21 cellular contexts compared by ENCODE assay signal in genomic region chr3:107285197-107285596, GRCh38.
DNase-seq lines count a peak whose midpoint lies in the region; ATAC-seq, FAIRE-seq and TF ChIP-seq lines count a peak whose summit lies in the region.
"Had no signal": no experiment of that assay in that cellular context is flagged by ENCODE, and none has a peak within 500 bp of the region (broad histone marks: within the 10 kb centered on the region; RNA-seq: fewer than 3 reads in every experiment).

No MANE protein-coding gene starts in this region.

- H4K5ac ChIP-seq in IMR-90 (ENCODE audit: low read depth, low read length) = no peak overlapping the region

- dilution Hi-C loops in IMR-90 (cut with HindIII; ENCODE audit: low sequenced_read_pairs, unreplicated experiment) = no loop called here

- no peaks in the 10 kb centered on the region for H3K9me1 ChIP-seq in IMR-90 (ENCODE audit: insufficient read depth, low read length)

- H3K9me3 ChIP-seq in IMR-90 (ENCODE audit: control insufficient read depth, insufficient read depth, low read length) (no peaks in the 10 kb centered on the region; the same call in 1 of the 2 replicates), iPS-18a (ENCODE audit: control insufficient read depth, low read depth, low read length) (no peaks in the 10 kb centered on the region)
- H3K9me3 ChIP-seq: body of pancreas, upper lobe of right lung had no signal

- no peak overlapping the region for H3K56ac ChIP-seq in IMR-90 (ENCODE audit: extremely low read depth, insufficient read depth, low read length)

- no peak for TF ChIP-seq POLR2A in IMR-90 (IDR thresholded peaks at IDR 0.05; ENCODE audit: low read depth, low read length)

- peak; percentile 45 for DNase-seq in EH (ENCODE audit: low read depth)
- peak; percentile 26 for DNase-seq in IMR-90
- DNase-seq in bronchial epithelial cell (ENCODE audit: low read depth) = peak; percentile 77
- DNase-seq in DMS153 treated with DMSO at 0.1 percent for 48 hours (lab: John Stamatoyannopoulos, UW; ENCODE audit: unreplicated experiment) = no peak
- no peak for DNase-seq in KG1 (lab: John Stamatoyannopoulos, UW)
- no peak for DNase-seq in activated CD8-positive, alpha-beta memory T cell treated with anti-CD3 and anti-CD28 coated beads, Interleukin-2, amount 10 ng/mL, durations not matched to agents 7 days and 5 days
- DNase-seq: activated CD8-positive, alpha-beta memory T cell treated with anti-CD3 and anti-CD28 coated beads for 24 hours; activated effector memory CD4-positive, alpha-beta T cell treated with anti-CD3 and anti-CD28 coated beads, Interleukin-2, amount 50 U/mL, for 16 hours; body of pancreas; CD8-positive, alpha-beta T cell; head of caudate nucleus; MV-4-11; right cardiac atrium; stimulated activated CD4-positive, alpha-beta T cell treated with anti-CD3 and anti-CD28 coated beads, Interleukin-4, amount 100 ng/mL, for 4 hours; upper lobe of right lung had no signal

- H2AK5ac ChIP-seq in IMR-90 (ENCODE audit: low read depth, low read length) = no peak overlapping the region

- no peak overlapping the region for H3K4me2 ChIP-seq in IMR-90 (ENCODE audit: low read depth, low read length)

- H3K4me3 ChIP-seq in IMR-90 (ENCODE audit: insufficient read depth, low read depth, low read length) (no peak overlapping the region), bronchial epithelial cell (ENCODE audit: low read depth, low read length) (no peak overlapping the region), iPS-18a (ENCODE audit: low read length) (peak overlapping the region; percentile 29)
- H3K4me3 ChIP-seq: body of pancreas, SK-N-MC, upper lobe of right lung had no signal

- BruUV-seq in IMR-90 (replicated peaks; lab: Mats Ljungman, UMichigan) = no TSS peak

- H3K27ac Mint-ChIP-seq in activated CD8-positive, alpha-beta memory T cell treated with anti-CD3 and anti-CD28 coated beads, Interleukin-2, amount 10 ng/mL, durations not matched to agents 7 days and 5 days = no peak overlapping the region
- H3K27ac Mint-ChIP-seq: CD8-positive, alpha-beta T cell; nephron had no signal

- H3K27ac ChIP-seq in IMR-90 (ENCODE audit: insufficient read depth, low read length) (no peak overlapping the region), iPS-18a (ENCODE audit: low read length) (no peak overlapping the region)
- H3K27ac ChIP-seq: body of pancreas, SK-N-MC, upper lobe of right lung, VCaP had no signal

- no peak overlapping the region for H3K23ac ChIP-seq in IMR-90 (ENCODE audit: low read depth, low read length)

- no peaks in the 10 kb centered on the region for H3K36me3 Mint-ChIP-seq in activated CD8-positive, alpha-beta memory T cell treated with anti-CD3 and anti-CD28 coated beads, Interleukin-2, amount 10 ng/mL, durations not matched to agents 7 days and 5 days
- H3K36me3 Mint-ChIP-seq: CD8-positive, alpha-beta T cell had no signal

- H4K91ac ChIP-seq in IMR-90 (ENCODE audit: insufficient read depth, low read depth, low read length) = no peak overlapping the region

- peaks cover 34% of the 10 kb centered on the region for H3K27me3 Mint-ChIP-seq in activated CD8-positive, alpha-beta memory T cell treated with anti-CD3 and anti-CD28 coated beads, Interleukin-2, amount 10 ng/mL, durations not matched to agents 7 days and 5 days

- no peak overlapping the region for H2AK9ac ChIP-seq in IMR-90 (replicated peaks; ENCODE audit: low read depth, low read length, poor library complexity)

- no peak overlapping the region for H2BK20ac ChIP-seq in IMR-90 (ENCODE audit: low read depth, low read length)

- peak; percentile 55 for FAIRE-seq in bronchial epithelial cell (lab: Jason Lieb, UNC)
- FAIRE-seq: G401.6 had no signal

- no peak overlapping the region for H3K4me3 Mint-ChIP-seq in activated CD8-positive, alpha-beta memory T cell treated with anti-CD3 and anti-CD28 coated beads, Interleukin-2, amount 10 ng/mL, durations not matched to agents 7 days and 5 days
- H3K4me3 Mint-ChIP-seq: CD8-positive, alpha-beta T cell; nephron had no signal

- no peak overlapping the region for H4K8ac ChIP-seq in IMR-90 (ENCODE audit: low read depth in 2 of 2, low read length in 2 of 2)

- no peaks in the 10 kb centered on the region for H4K20me1 ChIP-seq in IMR-90 (ENCODE audit: insufficient read depth, low read length)

- WGBS in IMR-90 (ENCODE audit: extremely low coverage in 2 of 2, insufficient read length in 1 of 2), 2 experiments = no CpG with 5 or more reads among the region's 2 CpGs

- H3K4me1 ChIP-seq in IMR-90 (ENCODE audit: control insufficient read depth, insufficient read depth, low read length) (0 out of 2 replicates have a peak, but pooled peaks cover 2% of the 10 kb centered on the region), iPS-18a (ENCODE audit: control insufficient read depth, low read depth, low read length) (peaks cover 33% of the 10 kb centered on the region)
- H3K4me1 ChIP-seq: body of pancreas, upper lobe of right lung had no signal

- H3K4me1 Mint-ChIP-seq in activated CD8-positive, alpha-beta memory T cell treated with anti-CD3 and anti-CD28 coated beads, Interleukin-2, amount 10 ng/mL, durations not matched to agents 7 days and 5 days = no peaks in the 10 kb centered on the region
- H3K4me1 Mint-ChIP-seq: nephron had no signal

- H3K27me3 ChIP-seq in IMR-90 (ENCODE audit: control insufficient read depth, insufficient read depth, low read length) (peaks cover 2% of the 10 kb centered on the region; the same call in 1 of the 2 replicates), bronchial epithelial cell (ENCODE audit: control insufficient read depth, insufficient read depth, low read length) (no peaks in the 10 kb centered on the region), iPS-18a (ENCODE audit: control insufficient read depth, insufficient read depth, low read length) (no peaks in the 10 kb centered on the region)
- H3K27me3 ChIP-seq: body of pancreas, upper lobe of right lung had no signal

- TF ChIP-seq RAD21 in IMR-90 (IDR thresholded peaks at IDR 0.05; ENCODE audit: low read length) = no peak

- POLR2A ChIA-PET in IMR-90 (lab: Charles Lee; ENCODE audit: unreplicated experiment) = no interaction called here

- in situ Hi-C loops in IMR-90 (cut with MboI; ENCODE audit: low sequenced_read_pairs) = no loop called here

- no peak for TF ChIP-seq CTCF in IMR-90 (conservative IDR thresholded peaks at IDR 0.05; ENCODE audit: low read depth, low read length)
- no peak for TF ChIP-seq CTCF in bronchial epithelial cell (IDR thresholded peaks at IDR 0.05; ENCODE audit: insufficient read depth, low read length, severe bottlenecking)

- ATAC-seq in IMR-90 (ENCODE audit: low read depth) = peak; percentile 67
- no peak for ATAC-seq in activated CD8-positive, alpha-beta memory T cell treated with anti-CD3 and anti-CD28 coated beads, Interleukin-2, amount 10 ng/mL, durations not matched to agents 7 days and 5 days
- no peak for ATAC-seq in GM21737 (IDR thresholded peaks at IDR 0.05; ENCODE audit: unreplicated experiment)
- ATAC-seq: body of pancreas; CD8-positive, alpha-beta T cell; right cardiac atrium; upper lobe of right lung had no signal

- intact Hi-C loops in IMR-90 (cut with micrococcal nuclease) = no loop called here

- no peaks in the 10 kb centered on the region for H3K36me3 ChIP-seq in IMR-90 (ENCODE audit: control insufficient read depth, insufficient read depth, low read length)
- no peaks in the 10 kb centered on the region for H3K36me3 ChIP-seq in bronchial epithelial cell (ENCODE audit: control insufficient read depth, insufficient read depth, low read length)
- H3K36me3 ChIP-seq in iPS-18a (ENCODE audit: control insufficient read depth, low read depth, low read length) = no peaks in the 10 kb centered on the region
- H3K36me3 ChIP-seq: upper lobe of right lung had no signal

- no peak overlapping the region for H3K4ac ChIP-seq in IMR-90 (ENCODE audit: low read depth, low read length)

- CTCF ChIA-PET in IMR-90 (lab: Yijun Ruan, JAX) = interaction anchor here (0.6 to 2.9 kb wide), 3 partner anchors 12 to 144 kb away, joined by 3 to 8 read pairs (median 7); no protein-coding TSS in a partner anchor
- CTCF ChIA-PET in activated CD8-positive, alpha-beta memory T cell treated with anti-CD3 and anti-CD28 coated beads, Interleukin-2, amount 10 ng/mL, durations not matched to agents 7 days and 5 days (lab: Charles Lee) = no interaction called here

- no peak overlapping the region for H3K18ac ChIP-seq in IMR-90 (ENCODE audit: low read depth, low read length)

- no peak overlapping the region for H2BK120ac ChIP-seq in IMR-90 (ENCODE audit: low read depth, low read length)

- H3K9me3 Mint-ChIP-seq in activated CD8-positive, alpha-beta memory T cell treated with anti-CD3 and anti-CD28 coated beads, Interleukin-2, amount 10 ng/mL, durations not matched to agents 7 days and 5 days (ENCODE audit: low read depth) = no peaks in the 10 kb centered on the region
- H3K9me3 Mint-ChIP-seq: CD8-positive, alpha-beta T cell had no signal

- no peak overlapping the region for H2BK15ac ChIP-seq in IMR-90 (ENCODE audit: low read depth, low read length)

- H3K9ac ChIP-seq in IMR-90 (ENCODE audit: low read depth, low read length) = no peak overlapping the region
- no peak overlapping the region for H3K9ac ChIP-seq in iPS-18a (ENCODE audit: low read length)

- H3K14ac ChIP-seq in IMR-90 (replicated peaks; ENCODE audit: low read depth, low read length) = no peak overlapping the region

- no peak overlapping the region for H2BK5ac ChIP-seq in IMR-90 (ENCODE audit: low read depth, low read length, poor library complexity, severe bottlenecking)

- H3K79me1 ChIP-seq in IMR-90 (ENCODE audit: low read depth in 1 of 2, low read length in 2 of 2) = no peaks in the 10 kb centered on the region

- H2AFZ ChIP-seq in IMR-90 (replicated peaks; ENCODE audit: low read length, poor library complexity) = no peak overlapping the region

TF ChIP-seq in IMR-90, 13 proteins besides CTCF, POLR2A, EP300 and RAD21 (continues in another document):
- no peak for TF ChIP-seq RFX5 (IDR thresholded peaks at IDR 0.05; ENCODE audit: low read depth, low read length)
- TF ChIP-seq SMC3 (IDR thresholded peaks at IDR 0.05; ENCODE audit: low read depth, low read length) = no peak
- TF ChIP-seq MAZ (IDR thresholded peaks at IDR 0.05; ENCODE audit: borderline replicate concordance, low read depth, low read length) = no peak
- no peak for TF ChIP-seq MXI1 (IDR thresholded peaks at IDR 0.05; ENCODE audit: borderline replicate concordance, low read depth, low read length)
- no peak for TF ChIP-seq FOS (IDR thresholded peaks at IDR 0.05; ENCODE audit: low read depth, low read length)
- TF ChIP-seq MAFK (IDR thresholded peaks at IDR 0.05; ENCODE audit: low read depth, low read length) = no peak
- TF ChIP-seq USF2 (IDR thresholded peaks at IDR 0.05; ENCODE audit: low read depth, low read length) = no peak
- no peak for TF ChIP-seq BHLHE40 (IDR thresholded peaks at IDR 0.05; ENCODE audit: low read depth, low read length)
- TF ChIP-seq RCOR1 (IDR thresholded peaks at IDR 0.05; ENCODE audit: insufficient replicate concordance, low read length) = no peak

Comparison
In these comparisons a context has a peak if more than half of its experiments do, and no peak if none do; other contexts are left out.
1. DNase-seq: peak in EH (single experiment), IMR-90 (single experiment) and bronchial epithelial cell (single experiment); none in DMS153 treated with DMSO at 0.1 percent for 48 hours (single experiment), KG1 (single experiment) and activated CD8-positive, alpha-beta memory T cell treated with anti-CD3 and anti-CD28 coated beads, Interleukin-2, amount 10 ng/mL, durations not matched to agents 7 days and 5 days (single experiment).